ENCODE assay signal across 8 cellular contexts in the genomic region with DNA sequence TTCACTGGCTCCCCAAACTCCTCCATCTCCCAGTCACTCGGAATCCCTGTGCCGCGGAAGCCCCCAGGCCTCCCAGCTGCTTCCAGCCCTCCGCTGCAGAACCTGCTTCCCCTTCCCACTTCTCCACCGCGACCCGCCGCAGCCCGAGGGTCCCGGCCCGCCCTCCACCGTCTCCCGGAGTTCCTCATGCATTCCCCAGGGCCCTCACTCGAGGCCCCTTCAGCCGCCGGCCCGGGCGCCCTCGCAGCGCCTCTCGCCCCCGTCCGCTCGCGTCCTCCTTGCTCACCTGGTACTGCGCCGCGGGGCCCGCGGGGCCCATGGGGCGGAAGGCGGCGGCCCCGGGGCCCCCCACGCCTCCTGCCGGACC. TPM values are rescaled to one million over a fixed set of nuclear protein-coding genes. Genes with fewer than 3 reads are reported as not detected.
A peak's percentile ranks its signal among the peaks of the same experiment; 100 is the strongest.
DNase-seq lines count a peak whose midpoint lies in the region; ATAC-seq, FAIRE-seq and TF ChIP-seq lines count a peak whose summit lies in the region.

No MANE protein-coding gene starts in this region.

- H3K79me1 ChIP-seq in IMR-90 (ENCODE audit: low read depth in 1 of 2, low read length in 2 of 2), result peaks cover 6 to 49% of the 10 kb centered on the region in 2 experiments; a peak in 3 of 4 replicates

- peak overlapping the region; percentile 1 to 70; a peak in 2 of 4 replicates for H4K8ac ChIP-seq in IMR-90 (ENCODE audit: low read depth in 2 of 2, low read length in 2 of 2)

- H2BK15ac ChIP-seq in IMR-90 (ENCODE audit: low read depth, low read length), result no peak overlapping the region

- TF ChIP-seq RAD21 in IMR-90 (IDR thresholded peaks at IDR 0.05; ENCODE audit: low read length), result no peak
- TF ChIP-seq RAD21 in HepG2 (CRISPR knock-in tag; IDR thresholded peaks at IDR 0.05), result no peak

- H2BK20ac ChIP-seq in IMR-90 (ENCODE audit: low read depth, low read length), result no peak overlapping the region

- H3K9me3 ChIP-seq in Caco-2 (no peaks in the 10 kb centered on the region), IMR-90 (ENCODE audit: control insufficient read depth, insufficient read depth, low read length) (no peaks in the 10 kb centered on the region), HepG2 (ENCODE audit: low read length) (no peaks in the 10 kb centered on the region), testis (no peaks in the 10 kb centered on the region)

- peak overlapping the region; percentile 99 for H3K4me3 Mint-ChIP-seq in Caco-2 (ENCODE audit: unreplicated experiment)

- no peak overlapping the region for H4K5ac ChIP-seq in IMR-90 (ENCODE audit: low read depth, low read length)

- peak overlapping the region; percentile 58; the same call in 1 of the 2 replicates for H4K91ac ChIP-seq in IMR-90 (ENCODE audit: insufficient read depth, low read depth, low read length)

- POLR2A ChIA-PET in Caco-2 (lab: Charles Lee) (interaction anchor here (0.9 kb wide), 1 partner anchor 69 kb away, joined by 4 read pairs; the partner anchor contains the start of genes CCDC47 and DDX42), IMR-90 (lab: Charles Lee; ENCODE audit: unreplicated experiment) (no interaction called here), HepG2 (lab: Yijun Ruan, JAX) (interaction anchor here (2.7 to 4.4 kb wide), 3 partner anchors 10 to 68 kb away, joined by 30 to 37 read pairs (median 33); partner anchors contain the start of genes CCDC47, DDX42, FTSJ3 and PSMC5)

- no peak overlapping the region for H3K18ac ChIP-seq in IMR-90 (ENCODE audit: low read depth, low read length)

- peaks cover 43% of the 10 kb centered on the region for H3K79me2 ChIP-seq in HepG2 (ENCODE audit: insufficient read depth, low read length)

- intact Hi-C loops in Caco-2 (cut with micrococcal nuclease; ENCODE audit: unreplicated experiment), result loop anchor here (1.0 to 10.0 kb wide), 3 partner anchors 15 to 217 kb away; partner anchors contain the start of genes DDX42, FTSJ3, MAP3K3 and PSMC5
- intact Hi-C loops in IMR-90 (cut with micrococcal nuclease), result no loop called here
- intact Hi-C loops in HepG2 (cut with micrococcal nuclease; ENCODE audit: unreplicated experiment), result loop anchor here (5.0 kb wide), 1 partner anchor 70 kb away; the partner anchor contains the start of genes CCDC47 and DDX42
- intact Hi-C loops in testis (cut with DNase I; ENCODE audit: low total_unique reads), result no loop called here

- in situ Hi-C loops in IMR-90 (cut with MboI; ENCODE audit: low sequenced_read_pairs) (no loop called here), astrocyte of the spinal cord (cut with HindIII; ENCODE audit: low sequenced_read_pairs) (no loop called here), HepG2 (cut with HindIII; ENCODE audit: extremely low pct_ligation_motif_present, low pct_unique_long_range_greater_than_20kb) (loop anchor here (10.0 kb wide), 1 partner anchor 663 kb away; the partner anchor contains the start of genes CEP95 and DDX5), GM13976 (cut with MboI; ENCODE audit: low sequenced_read_pairs, unreplicated experiment) (no loop called here)

- H3K27me3 ChIP-seq in Caco-2 (replicated peaks; ENCODE audit: control insufficient read depth, insufficient read depth, low read length) (no peaks in the 10 kb centered on the region), IMR-90 (ENCODE audit: control insufficient read depth, insufficient read depth, low read length) (no peaks in the 10 kb centered on the region), HepG2 (ENCODE audit: control insufficient read depth in 1 of 2, insufficient read depth in 2 of 2, low read length in 2 of 2) (no peaks in the 10 kb centered on the region; a peak in 1 of 5 replicates), testis (no peaks in the 10 kb centered on the region)

- 0% methylated on average over 4 of the region's 36 CpGs; no CpG with 5 or more reads in 1 of the 2 experiments for WGBS in IMR-90 (ENCODE audit: extremely low coverage in 2 of 2, insufficient read length in 1 of 2), 2 experiments
- WGBS in HepG2 (ENCODE audit: low lambda C conversion rate), result under 1% methylated on average over 27 of the region's 36 CpGs
- 0 to 2% methylated on average over 13 to 36 of the region's 36 CpGs for WGBS in testis, 2 donors

- no peak for TF ChIP-seq EP300 in HepG2 (IDR thresholded peaks at IDR 0.05; ENCODE audit: low read depth in 2 of 2, low read length in 2 of 2)
- TF ChIP-seq EP300 in HepG2 (CRISPR knock-in tag; IDR thresholded peaks at IDR 0.05; ENCODE audit: borderline replicate concordance), result no peak

- peak overlapping the region; percentile 28; the same call in 1 of the 2 replicates for H2AK5ac ChIP-seq in IMR-90 (ENCODE audit: low read depth, low read length)

- peak overlapping the region; percentile 77 for H3K9ac ChIP-seq in IMR-90 (ENCODE audit: low read depth, low read length)
- H3K9ac ChIP-seq in HepG2 (ENCODE audit: insufficient read depth, low read depth, low read length), result peak overlapping the region; percentile 93

- dilution Hi-C loops in IMR-90 (cut with HindIII; ENCODE audit: low sequenced_read_pairs, unreplicated experiment), result no loop called here

- peak overlapping the region; percentile 91 for H2AK9ac ChIP-seq in IMR-90 (replicated peaks; ENCODE audit: low read depth, low read length, poor library complexity)

- peak overlapping the region; percentile 87 for H3K27ac Mint-ChIP-seq in Caco-2 (ENCODE audit: unreplicated experiment)

- no peak for TF ChIP-seq POLR2A in IMR-90 (IDR thresholded peaks at IDR 0.05; ENCODE audit: low read depth, low read length)
- TF ChIP-seq POLR2A in HepG2 (IDR thresholded peaks at IDR 0.05; ENCODE audit: insufficient read depth in 1 of 2, low read depth in 2 of 2, low read length in 2 of 2), result no peak
- TF ChIP-seq POLR2A in testis (IDR thresholded peaks at IDR 0.05), result no peak

- CTCF ChIA-PET in Caco-2 (lab: Charles Lee) (interaction anchor here (0.7 to 1.4 kb wide), 5 partner anchors 12 to 108 kb away, joined by 3 to 7 read pairs (median 4); no protein-coding TSS in a partner anchor), IMR-90 (lab: Yijun Ruan, JAX) (no interaction called here), HepG2 (lab: Yijun Ruan, JAX; ENCODE audit: low intra/inter-chr PET ratio, low total read pairs) (no interaction called here)

- H3K36me3 ChIP-seq in Caco-2 (ENCODE audit: control insufficient read depth, insufficient read depth, low read length) (peaks cover 5% of the 10 kb centered on the region), IMR-90 (ENCODE audit: control insufficient read depth, insufficient read depth, low read length) (no peaks in the 10 kb centered on the region; the same call in 1 of the 2 replicates), HepG2 (replicated peaks in 1 of 2; ENCODE audit: control insufficient read depth in 1 of 2, insufficient read depth in 2 of 2, low read length in 2 of 2) (peaks cover 3 to 8% of the 10 kb centered on the region in 2 experiments; a peak in 4 of 5 replicates), testis (ENCODE audit: low read depth, missing control alignments) (no peaks in the 10 kb centered on the region)

- FAIRE-seq in HepG2 (lab: Jason Lieb, UNC), result no peak

- BruUV-seq in Caco-2 (replicated peaks; lab: Mats Ljungman, UMichigan), result no TSS peak
- no TSS peak for BruUV-seq in IMR-90 (replicated peaks; lab: Mats Ljungman, UMichigan)
- BruUV-seq in HepG2 (replicated peaks; lab: Mats Ljungman, UMichigan), result no TSS peak

- H3K27ac ChIP-seq in IMR-90 (ENCODE audit: insufficient read depth, low read length), result peak overlapping the region; percentile 84
- H3K27ac ChIP-seq in HepG2 (ENCODE audit: extremely low read length, insufficient read depth, low read length), result peak overlapping the region; percentile 92
- peak overlapping the region; percentile 91 to 97 for H3K27ac ChIP-seq in testis

- peaks cover 26% of the 10 kb centered on the region for H3K4me1 Mint-ChIP-seq in Caco-2 (ENCODE audit: low read depth, unreplicated experiment)

- peak overlapping the region; percentile 95 for H3K4me3 ChIP-seq in Caco-2 (ENCODE audit: low read depth, low read length)
- peak overlapping the region; percentile 81 for H3K4me3 ChIP-seq in IMR-90 (ENCODE audit: insufficient read depth, low read depth, low read length)
- H3K4me3 ChIP-seq in astrocyte of the spinal cord (ENCODE audit: low read depth, low read length), result peak overlapping the region; percentile 87
- H3K4me3 ChIP-seq in HepG2 (replicated peaks in 1 of 3; ENCODE audit: insufficient read depth in 1 of 3, low read depth in 2 of 3, low read length in 3 of 3), result peak overlapping the region; percentile 85 to 98 (median 97)
- peak overlapping the region; percentile 88 to 96 for H3K4me3 ChIP-seq in testis

- peaks cover 15% of the 10 kb centered on the region for H3K4me1 ChIP-seq in Caco-2
- peaks cover 23% of the 10 kb centered on the region for H3K4me1 ChIP-seq in IMR-90 (ENCODE audit: control insufficient read depth, insufficient read depth, low read length)
- H3K4me1 ChIP-seq in HepG2 (ENCODE audit: insufficient read depth, low read length), result peaks cover 44% of the 10 kb centered on the region
- H3K4me1 ChIP-seq in testis, result peaks cover 43% of the 10 kb centered on the region

- no peak for DNase-seq in Caco-2
- no peak for DNase-seq in IMR-90
- peak; percentile 29 for DNase-seq in astrocyte of the spinal cord (ENCODE audit: low read depth, low spot score)
- no peak for DNase-seq in HepG2 (ENCODE audit: low spot score)
- no peak for DNase-seq in testis
- no peak for DNase-seq in GM13976 (ENCODE audit: low spot score)
- DNase-seq in T1000 (lab: John Stamatoyannopoulos, UW), result no peak

- H3K36me3 Mint-ChIP-seq in Caco-2 (ENCODE audit: insufficient read depth, unreplicated experiment), result peaks cover 36% of the 10 kb centered on the region

- H4K20me1 ChIP-seq in IMR-90 (ENCODE audit: insufficient read depth, low read length) (peaks cover 34% of the 10 kb centered on the region), HepG2 (ENCODE audit: insufficient read depth, low read length) (peaks cover 10% of the 10 kb centered on the region; the same call in 1 of the 2 replicates)

- peaks cover 12% of the 10 kb centered on the region for H3K9me1 ChIP-seq in IMR-90 (ENCODE audit: insufficient read depth, low read length)

- H3K23ac ChIP-seq in IMR-90 (ENCODE audit: low read depth, low read length), result peak overlapping the region; percentile 97

- H3K14ac ChIP-seq in IMR-90 (replicated peaks; ENCODE audit: low read depth, low read length), result peak overlapping the region; percentile 59

- no peaks in the 10 kb centered on the region for H3K9me3 Mint-ChIP-seq in Caco-2 (ENCODE audit: unreplicated experiment)

- no peaks in the 10 kb centered on the region for H3K27me3 Mint-ChIP-seq in Caco-2 (ENCODE audit: insufficient read depth, unreplicated experiment)

- H2AFZ ChIP-seq in IMR-90 (replicated peaks; ENCODE audit: low read length, poor library complexity) (peak overlapping the region; percentile 96), HepG2 (ENCODE audit: low read length) (no peak overlapping the region)

- H3K4me2 ChIP-seq in IMR-90 (ENCODE audit: low read depth, low read length), result peak overlapping the region; percentile 94
- H3K4me2 ChIP-seq in HepG2 (ENCODE audit: low read depth, low read length), result peak overlapping the region; percentile 92

- TF ChIP-seq CTCF in Caco-2 (IDR thresholded peaks at IDR 0.05; ENCODE audit: insufficient read depth in 1 of 2, low read depth in 1 of 2, low read length in 1 of 2, severe bottlenecking in 1 of 2, unreplicated experiment in 1 of 2), result no peak
- TF ChIP-seq CTCF in IMR-90 (conservative IDR thresholded peaks at IDR 0.05; ENCODE audit: low read depth, low read length), result no peak
- no peak for TF ChIP-seq CTCF in astrocyte of the spinal cord (IDR thresholded peaks at IDR 0.05; ENCODE audit: low read depth, low read length)
- TF ChIP-seq CTCF in HepG2 (CRISPR knock-in tag; IDR thresholded peaks at IDR 0.05), result no peak
- no peak for TF ChIP-seq CTCF in testis (IDR thresholded peaks at IDR 0.05)
- TF ChIP-seq CTCF in GM13976 (IDR thresholded peaks at IDR 0.05; ENCODE audit: borderline replicate concordance, control extremely low read depth, extremely low read depth, insufficient read depth, missing control alignments), result no peak

- H2BK5ac ChIP-seq in IMR-90 (ENCODE audit: low read depth, low read length, poor library complexity, severe bottlenecking), result peak overlapping the region; percentile 51

- peak overlapping the region; percentile 79; the same call in 1 of the 2 replicates for H3K56ac ChIP-seq in IMR-90 (ENCODE audit: extremely low read depth, insufficient read depth, low read length)

- ATAC-seq in GM19467 (IDR thresholded peaks at IDR 0.05; ENCODE audit: unreplicated experiment), result peak; percentile 25
- ATAC-seq in IMR-90 (ENCODE audit: low read depth), result peak; percentile 12
- peak; percentile 33 for ATAC-seq in HepG2

- peak overlapping the region; percentile 65 for H3K4ac ChIP-seq in IMR-90 (ENCODE audit: low read depth, low read length)

- no peak overlapping the region for H2BK120ac ChIP-seq in IMR-90 (ENCODE audit: low read depth, low read length)

RNA-seq across cellular contexts. Expression of gene SMARCD2, which starts 0.3 kb away (rescaled TPM):
- 134 TPM in 2 replicates for total RNA-seq in Caco-2 (2022)
- total RNA-seq in IMR-90 (2012; rRNA removed), result 72.8 and 91.2 TPM in 2 replicates
- 53.7 and 56.9 TPM in 2 replicates for polyA plus RNA-seq in IMR-90 (2012; rRNA removed)
- 28.3 and 43.2 TPM in 2 replicates for polyA plus RNA-seq in IMR-90 (2012; cell fraction: cytosol; rRNA removed)
- 64.7 and 69.4 TPM in 2 replicates for polyA plus RNA-seq in IMR-90 (2012; cell fraction: nucleus; rRNA removed; ENCODE audit: low replicate concordance)
- 139 and 150 TPM in 2 replicates for total RNA-seq in HepG2 (2016; rRNA removed; fragmentation: Illumina TruSeq; extraction: Trizol)
- 76.2 and 86.8 TPM in 2 replicates for total RNA-seq in HepG2 (2016; cell fraction: cytosol; rRNA removed; fragmentation: Illumina TruSeq; extraction: Trizol; ENCODE audit: low read depth)
- total RNA-seq in HepG2 (2016; cell fraction: insoluble cytoplasmic fraction; rRNA removed; fragmentation: Illumina TruSeq; extraction: Trizol), result 128 and 151 TPM in 2 replicates
- total RNA-seq in HepG2 (2016; cell fraction: membrane; rRNA removed; fragmentation: Illumina TruSeq; extraction: Trizol), result 149 and 160 TPM in 2 replicates
- 82.7 and 98.0 TPM in 2 replicates for total RNA-seq in HepG2 (2016; cell fraction: nucleus; rRNA removed; fragmentation: Illumina TruSeq; extraction: Trizol)
- polyA plus RNA-seq in HepG2 (2011; rRNA removed), result 122 and 128 TPM in 2 replicates
- 72.8 and 84.6 TPM in 2 replicates for polyA plus RNA-seq in HepG2 (2011; cell fraction: cytosol; rRNA removed)
- 173 and 200 TPM in 2 replicates for polyA plus RNA-seq in HepG2 (2011; cell fraction: nucleus; rRNA removed)
- polyA plus RNA-seq in HepG2 (2012), result 63.6 and 77.3 TPM in 2 replicates
- 73.5 and 77.2 TPM in 2 replicates for polyA plus RNA-seq in HepG2 (2016; cell fraction: cytosol; fragmentation: Illumina TruSeq; extraction: Trizol; ENCODE audit: low read depth)
- polyA plus RNA-seq in HepG2 (2016; cell fraction: insoluble cytoplasmic fraction; fragmentation: Illumina TruSeq; extraction: Trizol; ENCODE audit: low read depth), result 117 and 129 TPM in 2 replicates
- polyA plus RNA-seq in HepG2 (2016; cell fraction: membrane; fragmentation: Illumina TruSeq; extraction: Trizol; ENCODE audit: low read depth), result 114 and 124 TPM in 2 replicates
- polyA plus RNA-seq in HepG2 (2016; cell fraction: nucleus; fragmentation: Illumina TruSeq; extraction: Trizol; ENCODE audit: insufficient read depth, low read depth), result 136 and 143 TPM in 2 replicates
- 89.3 and 195 TPM in 2 replicates for polyA minus RNA-seq in HepG2 (2011; rRNA and poly(A)+ RNA removed; ENCODE audit: low replicate concordance)
- polyA minus RNA-seq in HepG2 (2011; cell fraction: cytosol; rRNA and poly(A)+ RNA removed), result 47.2 and 51.1 TPM in 2 replicates
- polyA minus RNA-seq in HepG2 (2011; cell fraction: nucleus; rRNA and poly(A)+ RNA removed), result 79.8 and 97.2 TPM in 2 replicates
- 100 to 1,000 TPM; 121 to 122 TPM for total RNA-seq in testis
- polyA plus RNA-seq in testis (ENCODE audit: insufficient read depth, low read depth, low replicate concordance), result 95.2 TPM

RNA-seq across cellular contexts. Expression of gene FTSJ3, which starts 14.7 kb away (rescaled TPM):
- total RNA-seq in Caco-2 (2022) (75.9 and 76.3 TPM in 2 replicates), IMR-90 (2012; rRNA removed) (68.1 and 69.4 TPM in 2 replicates), HepG2 (2016; rRNA removed; fragmentation: Illumina TruSeq; extraction: Trizol) (55.8 and 64.2 TPM in 2 replicates), testis (10 to 100 TPM; 47.2 to 59.7 TPM)
- polyA plus RNA-seq in IMR-90 (2012; rRNA removed) (45.4 and 51.3 TPM in 2 replicates), HepG2 (2011; rRNA removed) (26.0 and 33.3 TPM in 2 replicates), testis (ENCODE audit: insufficient read depth, low read depth, low replicate concordance) (39.9 TPM)
- 22.2 and 33.6 TPM in 2 replicates for polyA plus RNA-seq in IMR-90 (2012; cell fraction: cytosol; rRNA removed)
- 63.3 and 90.0 TPM in 2 replicates for polyA plus RNA-seq in IMR-90 (2012; cell fraction: nucleus; rRNA removed; ENCODE audit: low replicate concordance)
- total RNA-seq in HepG2 (2016; cell fraction: cytosol; rRNA removed; fragmentation: Illumina TruSeq; extraction: Trizol; ENCODE audit: low read depth), result 10.7 and 13.3 TPM in 2 replicates
- 51.6 and 62.8 TPM in 2 replicates for total RNA-seq in HepG2 (2016; cell fraction: insoluble cytoplasmic fraction; rRNA removed; fragmentation: Illumina TruSeq; extraction: Trizol)
- total RNA-seq in HepG2 (2016; cell fraction: membrane; rRNA removed; fragmentation: Illumina TruSeq; extraction: Trizol), result 14.6 and 17.3 TPM in 2 replicates
- 57.2 and 58.7 TPM in 2 replicates for total RNA-seq in HepG2 (2016; cell fraction: nucleus; rRNA removed; fragmentation: Illumina TruSeq; extraction: Trizol)
- 34.7 and 35.1 TPM in 2 replicates for polyA plus RNA-seq in HepG2 (2011; cell fraction: cytosol; rRNA removed)
- polyA plus RNA-seq in HepG2 (2011; cell fraction: nucleus; rRNA removed), result 50.8 and 55.2 TPM in 2 replicates
- polyA plus RNA-seq in HepG2 (2012), result 29.8 and 30.3 TPM in 2 replicates
- 4.3 and 4.9 TPM in 2 replicates for polyA plus RNA-seq in HepG2 (2016; cell fraction: cytosol; fragmentation: Illumina TruSeq; extraction: Trizol; ENCODE audit: low read depth)
- polyA plus RNA-seq in HepG2 (2016; cell fraction: insoluble cytoplasmic fraction; fragmentation: Illumina TruSeq; extraction: Trizol; ENCODE audit: low read depth), result 43.6 and 49.4 TPM in 2 replicates
- 6.8 and 10.2 TPM in 2 replicates for polyA plus RNA-seq in HepG2 (2016; cell fraction: membrane; fragmentation: Illumina TruSeq; extraction: Trizol; ENCODE audit: low read depth)
- polyA plus RNA-seq in HepG2 (2016; cell fraction: nucleus; fragmentation: Illumina TruSeq; extraction: Trizol; ENCODE audit: insufficient read depth, low read depth), result 88.3 and 89.9 TPM in 2 replicates
- polyA minus RNA-seq in HepG2 (2011; rRNA and poly(A)+ RNA removed; ENCODE audit: low replicate concordance), result 56.8 and 112 TPM in 2 replicates
- polyA minus RNA-seq in HepG2 (2011; cell fraction: cytosol; rRNA and poly(A)+ RNA removed), result 19.9 and 23.5 TPM in 2 replicates
- polyA minus RNA-seq in HepG2 (2011; cell fraction: nucleus; rRNA and poly(A)+ RNA removed), result 74.9 and 77.7 TPM in 2 replicates

RNA-seq across cellular contexts. Expression of gene PSMC5, which starts 14.9 kb away (rescaled TPM):
- total RNA-seq in Caco-2 (2022) (197 TPM in 2 replicates), IMR-90 (2012; rRNA removed) (104 and 105 TPM in 2 replicates), HepG2 (2016; rRNA removed; fragmentation: Illumina TruSeq; extraction: Trizol) (35.3 and 81.4 TPM in 2 replicates), testis (100 to 1,000 TPM; 121 to 145 TPM)
- polyA plus RNA-seq in IMR-90 (2012; rRNA removed) (165 and 175 TPM in 2 replicates), HepG2 (2011; rRNA removed) (109 and 128 TPM in 2 replicates), testis (ENCODE audit: insufficient read depth, low read depth, low replicate concordance) (269 TPM)
- polyA plus RNA-seq in IMR-90 (2012; cell fraction: cytosol; rRNA removed), result 104 and 142 TPM in 2 replicates
- 92.5 and 145 TPM in 2 replicates for polyA plus RNA-seq in IMR-90 (2012; cell fraction: nucleus; rRNA removed; ENCODE audit: low replicate concordance)
- total RNA-seq in HepG2 (2016; cell fraction: cytosol; rRNA removed; fragmentation: Illumina TruSeq; extraction: Trizol; ENCODE audit: low read depth), result 26.4 and 26.8 TPM in 2 replicates
- total RNA-seq in HepG2 (2016; cell fraction: insoluble cytoplasmic fraction; rRNA removed; fragmentation: Illumina TruSeq; extraction: Trizol), result 36.7 and 82.1 TPM in 2 replicates
- 47.6 and 57.8 TPM in 2 replicates for total RNA-seq in HepG2 (2016; cell fraction: membrane; rRNA removed; fragmentation: Illumina TruSeq; extraction: Trizol)
- 44.2 and 45.4 TPM in 2 replicates for total RNA-seq in HepG2 (2016; cell fraction: nucleus; rRNA removed; fragmentation: Illumina TruSeq; extraction: Trizol)
- 161 and 185 TPM in 2 replicates for polyA plus RNA-seq in HepG2 (2011; cell fraction: cytosol; rRNA removed)
- polyA plus RNA-seq in HepG2 (2011; cell fraction: nucleus; rRNA removed), result 101 and 112 TPM in 2 replicates
- 105 and 121 TPM in 2 replicates for polyA plus RNA-seq in HepG2 (2012)
- polyA plus RNA-seq in HepG2 (2016; cell fraction: cytosol; fragmentation: Illumina TruSeq; extraction: Trizol; ENCODE audit: low read depth), result 73.3 and 91.2 TPM in 2 replicates
- polyA plus RNA-seq in HepG2 (2016; cell fraction: insoluble cytoplasmic fraction; fragmentation: Illumina TruSeq; extraction: Trizol; ENCODE audit: low read depth), result 308 and 321 TPM in 2 replicates
- polyA plus RNA-seq in HepG2 (2016; cell fraction: membrane; fragmentation: Illumina TruSeq; extraction: Trizol; ENCODE audit: low read depth), result 94.9 and 101 TPM in 2 replicates
- polyA plus RNA-seq in HepG2 (2016; cell fraction: nucleus; fragmentation: Illumina TruSeq; extraction: Trizol; ENCODE audit: insufficient read depth, low read depth), result 157 and 164 TPM in 2 replicates
- 77.4 and 190 TPM in 2 replicates for polyA minus RNA-seq in HepG2 (2011; rRNA and poly(A)+ RNA removed; ENCODE audit: low replicate concordance)
- polyA minus RNA-seq in HepG2 (2011; cell fraction: cytosol; rRNA and poly(A)+ RNA removed), result 66.7 and 67.7 TPM in 2 replicates
- 86.9 and 103 TPM in 2 replicates for polyA minus RNA-seq in HepG2 (2011; cell fraction: nucleus; rRNA and poly(A)+ RNA removed)

RNA-seq across cellular contexts. Expression of gene CSH2, which starts 31.3 kb away (rescaled TPM):
- total RNA-seq in Caco-2 (2022) (not detected in 2 replicates), IMR-90 (2012; rRNA removed) (not detected in 2 replicates), HepG2 (2016; rRNA removed; fragmentation: Illumina TruSeq; extraction: Trizol) (not detected in 2 replicates), testis (under 1 TPM in 1 of 2 donors, not detected in 1; 0.47 TPM)
- polyA plus RNA-seq in IMR-90 (2012; rRNA removed) (not detected in 2 replicates), HepG2 (2011; rRNA removed) (not detected in 2 replicates), testis (ENCODE audit: insufficient read depth, low read depth, low replicate concordance) (not detected)
- polyA plus RNA-seq in IMR-90 (2012; cell fraction: cytosol; rRNA removed), result not detected in 2 replicates
- not detected in 2 replicates for polyA plus RNA-seq in IMR-90 (2012; cell fraction: nucleus; rRNA removed; ENCODE audit: low replicate concordance)
- not detected in 2 replicates for total RNA-seq in HepG2 (2016; cell fraction: cytosol; rRNA removed; fragmentation: Illumina TruSeq; extraction: Trizol; ENCODE audit: low read depth)
- not detected in 2 replicates for total RNA-seq in HepG2 (2016; cell fraction: insoluble cytoplasmic fraction; rRNA removed; fragmentation: Illumina TruSeq; extraction: Trizol)
- total RNA-seq in HepG2 (2016; cell fraction: membrane; rRNA removed; fragmentation: Illumina TruSeq; extraction: Trizol), result not detected in 2 replicates
- total RNA-seq in HepG2 (2016; cell fraction: nucleus; rRNA removed; fragmentation: Illumina TruSeq; extraction: Trizol), result not detected in 2 replicates
- polyA plus RNA-seq in HepG2 (2011; cell fraction: cytosol; rRNA removed), result not detected in 2 replicates
- not detected in 2 replicates for polyA plus RNA-seq in HepG2 (2011; cell fraction: nucleus; rRNA removed)
- not detected in 2 replicates for polyA plus RNA-seq in HepG2 (2012)
- not detected in 2 replicates for polyA plus RNA-seq in HepG2 (2016; cell fraction: cytosol; fragmentation: Illumina TruSeq; extraction: Trizol; ENCODE audit: low read depth)
- polyA plus RNA-seq in HepG2 (2016; cell fraction: insoluble cytoplasmic fraction; fragmentation: Illumina TruSeq; extraction: Trizol; ENCODE audit: low read depth), result not detected in 2 replicates
- not detected in 2 replicates for polyA plus RNA-seq in HepG2 (2016; cell fraction: membrane; fragmentation: Illumina TruSeq; extraction: Trizol; ENCODE audit: low read depth)
- not detected in 2 replicates for polyA plus RNA-seq in HepG2 (2016; cell fraction: nucleus; fragmentation: Illumina TruSeq; extraction: Trizol; ENCODE audit: insufficient read depth, low read depth)
- not detected in 2 replicates for polyA minus RNA-seq in HepG2 (2011; rRNA and poly(A)+ RNA removed; ENCODE audit: low replicate concordance)
- not detected in 2 replicates for polyA minus RNA-seq in HepG2 (2011; cell fraction: cytosol; rRNA and poly(A)+ RNA removed)
- not detected in 2 replicates for polyA minus RNA-seq in HepG2 (2011; cell fraction: nucleus; rRNA and poly(A)+ RNA removed)

RNA-seq across cellular contexts. Expression of gene GH2, which starts 39.6 kb away (rescaled TPM):
- total RNA-seq in Caco-2 (2022), result not detected in 2 replicates
- total RNA-seq in IMR-90 (2012; rRNA removed), result not detected in 2 replicates
- not detected in 2 replicates for polyA plus RNA-seq in IMR-90 (2012; rRNA removed)
- polyA plus RNA-seq in IMR-90 (2012; cell fraction: cytosol; rRNA removed), result not detected in 2 replicates
- not detected in 2 replicates for polyA plus RNA-seq in IMR-90 (2012; cell fraction: nucleus; rRNA removed; ENCODE audit: low replicate concordance)
- not detected in 2 replicates for total RNA-seq in HepG2 (2016; rRNA removed; fragmentation: Illumina TruSeq; extraction: Trizol)
- not detected in 2 replicates for total RNA-seq in HepG2 (2016; cell fraction: cytosol; rRNA removed; fragmentation: Illumina TruSeq; extraction: Trizol; ENCODE audit: low read depth)
- not detected in 2 replicates for total RNA-seq in HepG2 (2016; cell fraction: insoluble cytoplasmic fraction; rRNA removed; fragmentation: Illumina TruSeq; extraction: Trizol)
- not detected in 2 replicates for total RNA-seq in HepG2 (2016; cell fraction: membrane; rRNA removed; fragmentation: Illumina TruSeq; extraction: Trizol)
- total RNA-seq in HepG2 (2016; cell fraction: nucleus; rRNA removed; fragmentation: Illumina TruSeq; extraction: Trizol), result not detected in 2 replicates
- polyA plus RNA-seq in HepG2 (2011; rRNA removed), result not detected in 2 replicates
- polyA plus RNA-seq in HepG2 (2011; cell fraction: cytosol; rRNA removed), result not detected in 2 replicates
- not detected in 2 replicates for polyA plus RNA-seq in HepG2 (2011; cell fraction: nucleus; rRNA removed)
- polyA plus RNA-seq in HepG2 (2012), result not detected in 2 replicates
- polyA plus RNA-seq in HepG2 (2016; cell fraction: cytosol; fragmentation: Illumina TruSeq; extraction: Trizol; ENCODE audit: low read depth), result not detected in 2 replicates
- not detected in 2 replicates for polyA plus RNA-seq in HepG2 (2016; cell fraction: insoluble cytoplasmic fraction; fragmentation: Illumina TruSeq; extraction: Trizol; ENCODE audit: low read depth)
- polyA plus RNA-seq in HepG2 (2016; cell fraction: membrane; fragmentation: Illumina TruSeq; extraction: Trizol; ENCODE audit: low read depth), result not detected in 2 replicates
- polyA plus RNA-seq in HepG2 (2016; cell fraction: nucleus; fragmentation: Illumina TruSeq; extraction: Trizol; ENCODE audit: insufficient read depth, low read depth), result not detected in 2 replicates
- polyA minus RNA-seq in HepG2 (2011; rRNA and poly(A)+ RNA removed; ENCODE audit: low replicate concordance), result not detected in 2 replicates
- polyA minus RNA-seq in HepG2 (2011; cell fraction: cytosol; rRNA and poly(A)+ RNA removed), result not detected in 2 replicates
- not detected in 2 replicates for polyA minus RNA-seq in HepG2 (2011; cell fraction: nucleus; rRNA and poly(A)+ RNA removed)
- total RNA-seq in testis, result under 1 TPM in 1 of 2 donors, not detected in 1; 0.62 TPM
- not detected for polyA plus RNA-seq in testis (ENCODE audit: insufficient read depth, low read depth, low replicate concordance)

Comparison
In these comparisons a context has a peak if more than half of its experiments do, and no peak if none do; other contexts are left out.
1. intact Hi-C loops: an anchor here in Caco-2 (1.0 to 10.0 kb wide) and HepG2 (5.0 kb wide); none called in IMR-90 and testis.